In genomic region chr2:169862816-169863215, GRCh38 we compare ENCODE assay signal across 16 cellular contexts. TPM values are rescaled to one million over a fixed set of nuclear protein-coding genes. Genes with fewer than 3 reads are reported as not detected.
A peak's percentile ranks its signal among the peaks of the same experiment; 100 is the strongest.
DNase-seq lines count a peak whose midpoint lies in the region; ATAC-seq and TF ChIP-seq lines count a peak whose summit lies in the region.
"Had no signal": no experiment of that assay in that cellular context is flagged by ENCODE, and none has a peak within 500 bp of the region (broad histone marks: within the 10 kb centered on the region; RNA-seq: fewer than 3 reads in every experiment).

No MANE protein-coding gene starts in this region.

- H3K27me3 ChIP-seq in cardiac muscle cell (no peaks in the 10 kb centered on the region), adipocyte (replicated peaks; ENCODE audit: control insufficient read depth, insufficient read depth, low read length) (no peaks in the 10 kb centered on the region)
- H3K27me3 ChIP-seq: BLaER1 had no signal

- H3K4me1 ChIP-seq in cardiac muscle cell (ENCODE audit: low read depth) (no peaks in the 10 kb centered on the region), adipocyte (ENCODE audit: control insufficient read depth, insufficient read depth, low read length) (peaks cover 21% of the 10 kb centered on the region)
- H3K4me1 ChIP-seq: BLaER1, Caco-2 had no signal

- no peak for ATAC-seq in Right ventricle myocardium superior (ENCODE audit: poor library complexity)
- no peak for ATAC-seq in GM18861 (IDR thresholded peaks at IDR 0.05; ENCODE audit: unreplicated experiment)
- ATAC-seq in GM21576 (IDR thresholded peaks at IDR 0.05; ENCODE audit: unreplicated experiment), result no peak
- ATAC-seq: HepG2 had no signal

- H3K4me3 ChIP-seq in cardiac muscle cell, result no peak overlapping the region
- no peak overlapping the region for H3K4me3 ChIP-seq in adipocyte (ENCODE audit: low read length)
- H3K4me3 ChIP-seq: BLaER1 had no signal

- DNase-seq in cardiac muscle cell (ENCODE audit: low read depth in 1 of 2, low spot score in 1 of 2) (peak in 1 of 2 donors; percentile 59), Right ventricle myocardium superior (no peak), adipocyte (ENCODE audit: low read depth) (peak; percentile 68), fibroblast of peridontal ligament (ENCODE audit: extremely low read depth) (peak; percentile 34), AG08396 (ENCODE audit: low spot score) (no peak), substantia nigra (lab: John Stamatoyannopoulos, UW) (no peak)
- DNase-seq: AML-193; Caco-2; CD8-positive, alpha-beta memory T cell; DMS53; GF-D8 had no signal

- H3K9me3 ChIP-seq in cardiac muscle cell (ENCODE audit: low read depth), result no peaks in the 10 kb centered on the region
- H3K9me3 ChIP-seq in adipocyte (ENCODE audit: control insufficient read depth, low read length), result no peaks in the 10 kb centered on the region
- H3K9me3 ChIP-seq: Caco-2 had no signal

- H3K9ac ChIP-seq in adipocyte (ENCODE audit: low read length), result no peak overlapping the region
- H3K9ac ChIP-seq: BLaER1 had no signal

- intact Hi-C loops in Right ventricle myocardium superior (cut with DNase I), result no loop called here

- no peaks in the 10 kb centered on the region for H3K36me3 ChIP-seq in cardiac muscle cell
- no peaks in the 10 kb centered on the region for H3K36me3 ChIP-seq in adipocyte (ENCODE audit: control insufficient read depth, insufficient read depth, low read length, severe bottlenecking)

- TF ChIP-seq CTCF in cardiac muscle cell (IDR thresholded peaks at IDR 0.05; ENCODE audit: low read depth, low read length), result no peak

- H3K27ac ChIP-seq in cardiac muscle cell, result peak overlapping the region; percentile 1
- no peak overlapping the region for H3K27ac ChIP-seq in substantia nigra (ENCODE audit: low read depth, low read length, poor library complexity, severe bottlenecking)
- H3K27ac ChIP-seq: 22Rv1, BLaER1 had no signal

RNA-seq across cellular contexts. Expression of gene UBR3, which starts 35.6 kb away (rescaled TPM):
- 31.8 and 53.1 TPM in 2 replicates for total RNA-seq in cardiac muscle cell
- 18.7 and 26.1 TPM in 2 replicates for polyA plus RNA-seq in cardiac muscle cell
- total RNA-seq in Right ventricle myocardium superior, result 112 TPM

RNA-seq across cellular contexts. Expression of gene METTL5, which starts 38.1 kb away (rescaled TPM):
- total RNA-seq in cardiac muscle cell, result 46.8 and 56.1 TPM in 2 replicates
- polyA plus RNA-seq in cardiac muscle cell, result 124 and 156 TPM in 2 replicates
- 69.1 TPM for total RNA-seq in Right ventricle myocardium superior

Comparison
In these comparisons a context has a peak if more than half of its experiments do, and no peak if none do; other contexts are left out.
1. DNase-seq: peak in adipocyte (single experiment) and fibroblast of peridontal ligament (single experiment); none in Right ventricle myocardium superior (single experiment), AG08396 (single experiment) and substantia nigra (0 of 49).